Comparison of ENCODE assay signal across 27 cellular contexts in the genomic region with DNA sequence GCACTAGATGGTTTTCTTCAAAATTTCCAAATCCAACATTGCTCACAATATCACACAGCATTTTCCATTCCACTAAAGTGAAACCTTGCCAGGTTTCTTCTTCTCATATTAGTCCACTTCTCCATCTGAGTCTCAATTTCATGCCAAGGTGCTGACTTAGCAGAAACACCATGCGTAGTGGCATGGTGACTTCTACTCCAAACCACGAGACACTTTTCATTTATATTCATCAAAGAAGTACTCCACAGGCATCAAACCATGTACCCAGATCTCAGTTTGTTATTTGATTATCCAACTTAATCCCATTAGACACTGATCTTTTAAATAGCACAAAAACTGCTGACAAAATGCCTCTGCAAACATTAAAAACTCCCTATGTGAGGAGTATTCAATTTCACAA.
A peak's percentile ranks its signal among the peaks of the same experiment; 100 is the strongest.
DNase-seq lines count a peak whose midpoint lies in the region; ATAC-seq, FAIRE-seq and TF ChIP-seq lines count a peak whose summit lies in the region.
"Had no signal": no experiment of that assay in that cellular context is flagged by ENCODE, and none has a peak within 500 bp of the region (broad histone marks: within the 10 kb centered on the region; RNA-seq: fewer than 3 reads in every experiment).

No MANE protein-coding gene starts in this region.

- H4K20me1 ChIP-seq in HepG2 (ENCODE audit: insufficient read depth, low read length) (no peaks in the 10 kb centered on the region), GM12878 (ENCODE audit: control insufficient read depth, insufficient read depth) (no peaks in the 10 kb centered on the region)
- H4K20me1 ChIP-seq: BLaER1 had no signal

- no peaks in the 10 kb centered on the region for H3K36me3 ChIP-seq in HepG2 (replicated peaks in 1 of 2; ENCODE audit: control insufficient read depth in 1 of 2, insufficient read depth in 2 of 2, low read length in 2 of 2)
- no peaks in the 10 kb centered on the region for H3K36me3 ChIP-seq in right lobe of liver
- no peaks in the 10 kb centered on the region for H3K36me3 ChIP-seq in GM12878 (ENCODE audit: control insufficient read depth in 2 of 2, insufficient read depth in 2 of 2, low read length in 1 of 2)
- H3K36me3 ChIP-seq: BLaER1, SJSA1 had no signal

- H3K27me3 ChIP-seq in HepG2 (ENCODE audit: control insufficient read depth in 1 of 2, insufficient read depth in 2 of 2, low read length in 2 of 2) (no peaks in the 10 kb centered on the region; a peak in 1 of 5 replicates), right lobe of liver (no peaks in the 10 kb centered on the region), GM12878 (replicated peaks in 1 of 2; ENCODE audit: control insufficient read depth in 2 of 2, insufficient read depth in 2 of 2, low read length in 1 of 2) (no peaks in the 10 kb centered on the region)
- H3K27me3 ChIP-seq: BLaER1, SJSA1 had no signal

- no peak for TF ChIP-seq CTCF in HepG2 (CRISPR knock-in tag; IDR thresholded peaks at IDR 0.05)
- TF ChIP-seq CTCF in right lobe of liver (IDR thresholded peaks at IDR 0.05), result no peak
- TF ChIP-seq CTCF in GM12878 (IDR thresholded peaks at IDR 0.05 in 2 of 3, conservative IDR thresholded peaks at IDR 0.05 in 1 of 3; ENCODE audit: control insufficient read depth in 2 of 3, extremely low read depth in 1 of 3, insufficient read depth in 1 of 3, low read depth in 3 of 3, low read length in 3 of 3), result no peak
- no peak for TF ChIP-seq CTCF in coronary artery (IDR thresholded peaks at IDR 0.05)

- BruUV-seq in HepG2 (replicated peaks; lab: Mats Ljungman, UMichigan) (no TSS peak), GM12878 (replicated peaks; lab: Mats Ljungman, UMichigan) (no TSS peak)

- H3K4me3 ChIP-seq in HepG2 (replicated peaks in 1 of 3; ENCODE audit: insufficient read depth in 1 of 3, low read depth in 2 of 3, low read length in 3 of 3) (no peak overlapping the region), right lobe of liver (no peak overlapping the region), GM12878 (no peak overlapping the region), coronary artery (no peak overlapping the region)
- H3K4me3 ChIP-seq: BLaER1, PC-9, SJSA1 had no signal

- RAD21 ChIA-PET in GM12878 (lab: Charles Lee; ENCODE audit: unreplicated experiment), result no interaction called here

- WGBS in HepG2 (ENCODE audit: low lambda C conversion rate), result 2% methylated on average over 2 of the region's 2 CpGs
- WGBS in right lobe of liver (ENCODE audit: insufficient coverage, low coverage, low lambda C conversion rate, missing lambda C conversion rate), result 44% methylated on average over 2 of the region's 2 CpGs
- WGBS in GM12878 (ENCODE audit: insufficient coverage, insufficient replicate concordance, low lambda C conversion rate, missing lambda C conversion rate), result 19% methylated on average over 2 of the region's 2 CpGs

- in situ Hi-C loops in HepG2 (cut with HindIII; ENCODE audit: extremely low pct_ligation_motif_present, low pct_unique_long_range_greater_than_20kb), result no loop called here
- in situ Hi-C loops in GM12878 (cut with MboI), result no loop called here

- POLR2A ChIA-PET in HepG2 (lab: Yijun Ruan, JAX) (no interaction called here), GM12878 (lab: Charles Lee) (no interaction called here)

- no peak overlapping the region for H2AFZ ChIP-seq in HepG2 (ENCODE audit: low read length)
- H2AFZ ChIP-seq in GM12878 (ENCODE audit: control insufficient read depth, low read depth, low read length), result no peak overlapping the region
- H2AFZ ChIP-seq: PC-9 had no signal

- H3K79me2 ChIP-seq in HepG2 (ENCODE audit: insufficient read depth, low read length), result no peaks in the 10 kb centered on the region
- H3K79me2 ChIP-seq in GM12878 (ENCODE audit: control insufficient read depth, insufficient read depth, low read length), result no peaks in the 10 kb centered on the region

- no peak for DNase-seq in HepG2 (ENCODE audit: low spot score)
- DNase-seq in right lobe of liver, result no peak
- DNase-seq in NCI-H1105 treated with DMSO at 0.1 percent for 48 hours (lab: John Stamatoyannopoulos, UW), result peak; percentile 82
- DNase-seq in GM12878 (ENCODE audit: low read depth, low spot score), result no peak
- no peak for DNase-seq in kidney glomerular epithelial cell (lab: John Stamatoyannopoulos, UW)
- no peak for DNase-seq in amygdala (lab: John Stamatoyannopoulos, UW)
- no peak for DNase-seq in coronary artery (ENCODE audit: low spot score)
- DNase-seq: 8988T; CD4-positive, CD25-positive, alpha-beta regulatory T cell; DMS53; GF-D8; H7; KG1; NCI-H1048; NCI-H1436; NCI-H187; NCI-H2081 treated with DMSO at 0.1 percent for 48 hours; NCI-H2171; NCI-H226; NCI-H510A; NCI-H69; PC-9; Right ventricle myocardium superior; SW 1271 had no signal

- TF ChIP-seq RAD21 in HepG2 (CRISPR knock-in tag; IDR thresholded peaks at IDR 0.05) (no peak), GM12878 (IDR thresholded peaks at IDR 0.05; ENCODE audit: insufficient read depth, low read depth, low read length) (no peak)

- H3K9ac ChIP-seq in HepG2 (ENCODE audit: insufficient read depth, low read depth, low read length) (no peak overlapping the region), GM12878 (ENCODE audit: control insufficient read depth, insufficient read depth, low read length) (no peak overlapping the region)
- H3K9ac ChIP-seq: BLaER1 had no signal

- intact Hi-C loops in HepG2 (cut with micrococcal nuclease; ENCODE audit: unreplicated experiment), result no loop called here
- intact Hi-C loops in right lobe of liver (cut with DNase I), result no loop called here
- intact Hi-C loops in GM12878 (cut with micrococcal nuclease; ENCODE audit: unreplicated experiment), result no loop called here

- no peaks in the 10 kb centered on the region for H3K9me3 ChIP-seq in HepG2 (ENCODE audit: low read length)
- H3K9me3 ChIP-seq in right lobe of liver, result no peaks in the 10 kb centered on the region
- no peaks in the 10 kb centered on the region for H3K9me3 ChIP-seq in GM12878 (replicated peaks; ENCODE audit: control insufficient read depth, insufficient read depth, low read length)
- H3K9me3 ChIP-seq: BLaER1, SJSA1 had no signal

- TF ChIP-seq POLR2A in HepG2 (IDR thresholded peaks at IDR 0.05; ENCODE audit: insufficient read depth in 1 of 2, low read depth in 2 of 2, low read length in 2 of 2) (no peak), right lobe of liver (IDR thresholded peaks at IDR 0.05) (no peak), GM12878 (IDR thresholded peaks at IDR 0.05; ENCODE audit: low read depth, low read length) (no peak)

- CTCF ChIA-PET in HepG2 (lab: Yijun Ruan, JAX; ENCODE audit: low intra/inter-chr PET ratio, low total read pairs), result no interaction called here
- CTCF ChIA-PET in GM12878 (lab: Yijun Ruan, JAX), result no interaction called here

- SMC1A ChIA-PET in GM12878 (lab: Charles Lee; ENCODE audit: uncharacterized antibody, unreplicated experiment), result no interaction called here

- TF ChIP-seq EP300 in HepG2 (IDR thresholded peaks at IDR 0.05; ENCODE audit: low read depth in 2 of 2, low read length in 2 of 2), result no peak
- no peak for TF ChIP-seq EP300 in HepG2 (CRISPR knock-in tag; IDR thresholded peaks at IDR 0.05; ENCODE audit: borderline replicate concordance)
- no peak for TF ChIP-seq EP300 in GM12878 (IDR thresholded peaks at IDR 0.05; ENCODE audit: borderline replicate concordance in 1 of 2, control insufficient read depth in 1 of 2, low read depth in 2 of 2, low read length in 2 of 2)

- ATAC-seq in HepG2 (no peak), right lobe of liver (no peak), GM12878 (no peak), HG02588 (IDR thresholded peaks at IDR 0.05; ENCODE audit: unreplicated experiment) (no peak)

- H3K4me1 ChIP-seq in HepG2 (ENCODE audit: insufficient read depth, low read length), result no peaks in the 10 kb centered on the region
- no peaks in the 10 kb centered on the region for H3K4me1 ChIP-seq in right lobe of liver
- H3K4me1 ChIP-seq in GM12878 (ENCODE audit: control insufficient read depth, insufficient read depth, low read length), result no peaks in the 10 kb centered on the region
- H3K4me1 ChIP-seq: BLaER1, SJSA1 had no signal

- no peak for FAIRE-seq in HepG2 (lab: Jason Lieb, UNC)
- FAIRE-seq in GM12878 (lab: Jason Lieb, UNC), result peak; percentile 61

- no peak overlapping the region for H3K4me2 ChIP-seq in HepG2 (ENCODE audit: low read depth, low read length)
- no peak overlapping the region for H3K4me2 ChIP-seq in GM12878 (ENCODE audit: control insufficient read depth, insufficient read depth)
- H3K4me2 ChIP-seq: BLaER1, PC-9 had no signal

- no peak overlapping the region for H3K27ac ChIP-seq in HepG2 (ENCODE audit: extremely low read length, insufficient read depth, low read length)
- H3K27ac ChIP-seq in right lobe of liver, result no peak overlapping the region
- H3K27ac ChIP-seq in GM12878 (ENCODE audit: control insufficient read depth, insufficient read depth), result no peak overlapping the region
- no peak overlapping the region for H3K27ac ChIP-seq in coronary artery
- H3K27ac ChIP-seq: BLaER1, PC-9, SJSA1 had no signal

TF ChIP-seq in HepG2, 621 proteins besides CTCF, POLR2A, EP300 and RAD21:
- TF ChIP-seq KDM4B (CRISPR knock-in tag; IDR thresholded peaks at IDR 0.05) (no peak), MAFK (conservative IDR thresholded peaks at IDR 0.05 in 1 of 2, IDR thresholded peaks at IDR 0.05 in 1 of 2; ENCODE audit: low read length in 2 of 2) (peak; percentile 82 to 90), NBN (conservative IDR thresholded peaks at IDR 0.05) (no peak), MAFF (IDR thresholded peaks at IDR 0.05; ENCODE audit: low read depth, low read length) (peak; percentile 86)
- TF ChIP-seq, protein P1, sequence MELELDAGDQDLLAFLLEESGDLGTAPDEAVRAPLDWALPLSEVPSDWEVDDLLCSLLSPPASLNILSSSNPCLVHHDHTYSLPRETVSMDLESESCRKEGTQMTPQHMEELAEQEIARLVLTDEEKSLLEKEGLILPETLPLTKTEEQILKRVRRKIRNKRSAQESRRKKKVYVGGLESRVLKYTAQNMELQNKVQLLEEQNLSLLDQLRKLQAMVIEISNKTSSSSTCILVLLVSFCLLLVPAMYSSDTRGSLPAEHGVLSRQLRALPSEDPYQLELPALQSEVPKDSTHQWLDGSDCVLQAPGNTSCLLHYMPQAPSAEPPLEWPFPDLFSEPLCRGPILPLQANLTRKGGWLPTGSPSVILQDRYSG (CRISPR knock-in tag; IDR thresholded peaks at IDR 0.05), result no peak

TF ChIP-seq in GM12878, 131 proteins besides CTCF, POLR2A, EP300 and RAD21:
- TF ChIP-seq ZNF24 (IDR thresholded peaks at IDR 0.05), result no peak
- TF ChIP-seq, protein P2, sequence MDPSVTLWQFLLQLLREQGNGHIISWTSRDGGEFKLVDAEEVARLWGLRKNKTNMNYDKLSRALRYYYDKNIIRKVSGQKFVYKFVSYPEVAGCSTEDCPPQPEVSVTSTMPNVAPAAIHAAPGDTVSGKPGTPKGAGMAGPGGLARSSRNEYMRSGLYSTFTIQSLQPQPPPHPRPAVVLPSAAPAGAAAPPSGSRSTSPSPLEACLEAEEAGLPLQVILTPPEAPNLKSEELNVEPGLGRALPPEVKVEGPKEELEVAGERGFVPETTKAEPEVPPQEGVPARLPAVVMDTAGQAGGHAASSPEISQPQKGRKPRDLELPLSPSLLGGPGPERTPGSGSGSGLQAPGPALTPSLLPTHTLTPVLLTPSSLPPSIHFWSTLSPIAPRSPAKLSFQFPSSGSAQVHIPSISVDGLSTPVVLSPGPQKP (IDR thresholded peaks at IDR 0.05; ENCODE audit: low read depth, low read length), result no peak
- TF ChIP-seq KLF5 (IDR thresholded peaks at IDR 0.05; ENCODE audit: partially characterized antibody), result no peak
